8 cellular contexts compared by ENCODE assay signal in genomic region chr9:133701981-133702797, GRCh38. TPM values are rescaled to one million over a fixed set of nuclear protein-coding genes. Genes with fewer than 3 reads are reported as not detected.
DNase-seq lines count a peak whose midpoint lies in the region; ATAC-seq and TF ChIP-seq lines count a peak whose summit lies in the region.

No MANE protein-coding gene starts in this region.

- peak overlapping the region; percentile 99 to 100 (median 99) for H3K27ac Mint-ChIP-seq in CD4-positive, CD25-positive, alpha-beta regulatory T cell
- H3K27ac Mint-ChIP-seq in naive thymus-derived CD4-positive, alpha-beta T cell: peak overlapping the region; percentile 83 to 100 (median 99)

- intact Hi-C loops in naive thymus-derived CD4-positive, alpha-beta T cell (cut with micrococcal nuclease): loop anchor here (1.0 to 10.0 kb wide), 9 partner anchors 7 to 557 kb away; partner anchors contain the start of genes REXO4 (in 1 of the 2) and RNU6ATAC (in 1 of the 2)

- no peak for TF ChIP-seq POLR2A in suprapubic skin (IDR thresholded peaks at IDR 0.05)

- TF ChIP-seq CTCF in WERI-Rb-1 (IDR thresholded peaks at IDR 0.05; ENCODE audit: low read depth, low read length): no peak
- no peak for TF ChIP-seq CTCF in suprapubic skin (IDR thresholded peaks at IDR 0.05)

- H3K36me3 Mint-ChIP-seq in CD4-positive, CD25-positive, alpha-beta regulatory T cell: no peaks in the 10 kb centered on the region
- H3K36me3 Mint-ChIP-seq in naive thymus-derived CD4-positive, alpha-beta T cell: peaks cover 0 to 7% (median 1%) of the 10 kb centered on the region in 5 donors

- H3K27ac ChIP-seq in CD4-positive, CD25-positive, alpha-beta regulatory T cell (ENCODE audit: insufficient read depth, low read length, poor library complexity, severe bottlenecking): peak overlapping the region; percentile 87
- H3K27ac ChIP-seq in WERI-Rb-1: peak overlapping the region; percentile 80
- peak overlapping the region; percentile 91 for H3K27ac ChIP-seq in naive thymus-derived CD4-positive, alpha-beta T cell (ENCODE audit: low read depth, low read length)
- H3K27ac ChIP-seq in suprapubic skin: no peak overlapping the region

- CTCF ChIA-PET in naive thymus-derived CD4-positive, alpha-beta T cell (lab: Charles Lee): interaction anchor here (1.3 to 4.3 kb wide), 6 partner anchors 11 to 46 kb away, joined by 3 to 29 read pairs (median 6); no protein-coding TSS in a partner anchor

- H3K27me3 Mint-ChIP-seq in CD4-positive, CD25-positive, alpha-beta regulatory T cell: no peaks in the 10 kb centered on the region
- peaks cover 0 to 19% (median 0%) of the 10 kb centered on the region in 5 donors for H3K27me3 Mint-ChIP-seq in naive thymus-derived CD4-positive, alpha-beta T cell

- peaks cover 19 to 63% (median 36%) of the 10 kb centered on the region in 4 donors for H3K4me1 Mint-ChIP-seq in CD4-positive, CD25-positive, alpha-beta regulatory T cell
- H3K4me1 Mint-ChIP-seq in naive thymus-derived CD4-positive, alpha-beta T cell: peaks cover 29 to 85% (median 66%) of the 10 kb centered on the region in 7 donors

- peaks cover 63% of the 10 kb centered on the region for H3K4me1 ChIP-seq in CD4-positive, CD25-positive, alpha-beta regulatory T cell (ENCODE audit: control insufficient read depth, insufficient read depth, low read length, poor library complexity, severe bottlenecking)
- peaks cover 31 to 63% of the 10 kb centered on the region in 2 donors for H3K4me1 ChIP-seq in naive thymus-derived CD4-positive, alpha-beta T cell (ENCODE audit: control insufficient read depth in 2 of 2, insufficient read depth in 2 of 2, low read length in 2 of 2)
- peaks cover 29% of the 10 kb centered on the region for H3K4me1 ChIP-seq in suprapubic skin

- peaks cover 0 to 2% (median 0%) of the 10 kb centered on the region in 7 donors for H3K9me3 Mint-ChIP-seq in CD4-positive, CD25-positive, alpha-beta regulatory T cell
- H3K9me3 Mint-ChIP-seq in naive thymus-derived CD4-positive, alpha-beta T cell: peaks cover 0 to 2% (median 0%) of the 10 kb centered on the region in 11 donors

- H3K27me3 ChIP-seq in CD4-positive, CD25-positive, alpha-beta regulatory T cell (ENCODE audit: control insufficient read depth, insufficient read depth, low read length): no peaks in the 10 kb centered on the region
- no peaks in the 10 kb centered on the region for H3K27me3 ChIP-seq in WERI-Rb-1 (ENCODE audit: insufficient read depth, low read depth, severe bottlenecking)
- H3K27me3 ChIP-seq in naive thymus-derived CD4-positive, alpha-beta T cell (ENCODE audit: control insufficient read depth in 2 of 2, insufficient read depth in 2 of 2, low read length in 2 of 2): no peaks in the 10 kb centered on the region
- peaks cover 42% of the 10 kb centered on the region for H3K27me3 ChIP-seq in suprapubic skin

- H3K36me3 ChIP-seq in CD4-positive, CD25-positive, alpha-beta regulatory T cell (ENCODE audit: control insufficient read depth, insufficient read depth, low read length): no peaks in the 10 kb centered on the region
- H3K36me3 ChIP-seq in WERI-Rb-1 (peaks cover 59% of the 10 kb centered on the region), suprapubic skin (no peaks in the 10 kb centered on the region)
- H3K36me3 ChIP-seq in naive thymus-derived CD4-positive, alpha-beta T cell (ENCODE audit: control insufficient read depth in 2 of 3, insufficient read depth in 3 of 3, low read length in 3 of 3): no peaks in the 10 kb centered on the region

- H3K4me3 ChIP-seq in CD4-positive, CD25-positive, alpha-beta regulatory T cell (ENCODE audit: low read depth, low read length): peak overlapping the region; percentile 32
- H3K4me3 ChIP-seq in WERI-Rb-1 (ENCODE audit: low read depth, low read length) (peak overlapping the region; percentile 73), suprapubic skin (peak overlapping the region; percentile 34)
- peak overlapping the region; percentile 70 for H3K4me3 ChIP-seq in naive thymus-derived CD4-positive, alpha-beta T cell (ENCODE audit: low read length)

- peak; percentile 51 to 81 (median 77) for DNase-seq in CD4-positive, CD25-positive, alpha-beta regulatory T cell
- DNase-seq in WERI-Rb-1 (no peak), cerebellar cortex (ENCODE audit: low spot score) (peak; percentile 8), suprapubic skin (ENCODE audit: low spot score in 2 of 2) (peak in 1 of 2 donors; percentile 56), NCI-H2081 treated with DMSO at 0.1 percent for 48 hours (lab: John Stamatoyannopoulos, UW) (no peak)
- peak; percentile 46 to 85 (median 80) for DNase-seq in naive thymus-derived CD4-positive, alpha-beta T cell

- POLR2A ChIA-PET in naive thymus-derived CD4-positive, alpha-beta T cell (lab: Charles Lee): interaction anchor here (0.8 to 16.7 kb wide), 15 partner anchors 8 to 674 kb away, joined by 3 to 448 read pairs (median 4); partner anchors contain the start of gene CACFD1

- 9% methylated on average over 18 of the region's 39 CpGs for WGBS in suprapubic skin

- ATAC-seq in CD4-positive, CD25-positive, alpha-beta regulatory T cell (ENCODE audit: low read depth in 2 of 2): peak; percentile 88 to 90
- peak; percentile 85 for ATAC-seq in naive thymus-derived CD4-positive, alpha-beta T cell
- ATAC-seq in GM19467 (IDR thresholded peaks at IDR 0.05; ENCODE audit: unreplicated experiment) (no peak), GM21367 (IDR thresholded peaks at IDR 0.05; ENCODE audit: unreplicated experiment) (no peak)

- peak overlapping the region; percentile 83 to 93 (median 88) for H3K4me3 Mint-ChIP-seq in CD4-positive, CD25-positive, alpha-beta regulatory T cell
- peak overlapping the region; percentile 79 to 93 (median 91) for H3K4me3 Mint-ChIP-seq in naive thymus-derived CD4-positive, alpha-beta T cell

- no peak for TF ChIP-seq EP300 in suprapubic skin (IDR thresholded peaks at IDR 0.05)

- no peaks in the 10 kb centered on the region for H3K9me3 ChIP-seq in CD4-positive, CD25-positive, alpha-beta regulatory T cell (ENCODE audit: control insufficient read depth in 2 of 2, low read length in 2 of 2)
- H3K9me3 ChIP-seq in WERI-Rb-1 (ENCODE audit: severe bottlenecking): no peaks in the 10 kb centered on the region
- H3K9me3 ChIP-seq in naive thymus-derived CD4-positive, alpha-beta T cell (ENCODE audit: control insufficient read depth in 2 of 3, low read length in 3 of 3): no peaks in the 10 kb centered on the region
- no peaks in the 10 kb centered on the region for H3K9me3 ChIP-seq in suprapubic skin

RNA-seq across cellular contexts. Expression of gene SARDH, which starts 36.0 kb away (rescaled TPM):
- total RNA-seq in CD4-positive, CD25-positive, alpha-beta regulatory T cell: 15.6 TPM
- 1 to 10 TPM; 5.8 to 9.7 (median 8.2) TPM for polyA plus RNA-seq in CD4-positive, CD25-positive, alpha-beta regulatory T cell
- total RNA-seq in naive thymus-derived CD4-positive, alpha-beta T cell: 10 to 100 TPM in 3 of 5 experiments, 1 to 10 TPM in 1, under 1 TPM in 1; 0.73 to 27.2 (median 16.5) TPM
- polyA plus RNA-seq in naive thymus-derived CD4-positive, alpha-beta T cell: 10 to 100 TPM; 10.2 to 11.0 TPM
- total RNA-seq in suprapubic skin: under 1 TPM in 3 of 4 donors, not detected in 1; 0.32 to 0.98 (median 0.44) TPM

Comparison
In these comparisons a context has a peak if more than half of its experiments do, and no peak if none do; other contexts are left out.
1. ATAC-seq: peak in CD4-positive, CD25-positive, alpha-beta regulatory T cell (2 of 2) and naive thymus-derived CD4-positive, alpha-beta T cell (single experiment); none in GM19467 (single experiment) and GM21367 (single experiment).
2. DNase-seq: peak in CD4-positive, CD25-positive, alpha-beta regulatory T cell (3 of 3), cerebellar cortex (single experiment) and naive thymus-derived CD4-positive, alpha-beta T cell (9 of 9); none in WERI-Rb-1 (single experiment) and NCI-H2081 treated with DMSO at 0.1 percent for 48 hours (single experiment).
3. Peak in every context shown above with its lines, with median percentiles within 50 percentile points of each other: H3K4me3 ChIP-seq.